ENCODE assay signal across 1 cellular context in genomic region chr1:162561616-162562451, GRCh38.
A peak's percentile ranks its signal among the peaks of the same experiment; 100 is the strongest.
TF ChIP-seq lines count a peak whose summit lies in the region.

TSS of gene UAP1 (plus strand) at chr1:162561722. CDS start at chr1:162566069, 4,347 bp downstream.

TF ChIP-seq in K562, 482 proteins besides CTCF, POLR2A, EP300 and RAD21 (continued from another document and continues in another):
- no peak for TF ChIP-seq CUX1 (CRISPR knock-in tag; IDR thresholded peaks at IDR 0.05)
- no peak for TF ChIP-seq ZNF592 (IDR thresholded peaks at IDR 0.05)
- TF ChIP-seq SRSF7 (optimal IDR thresholded peaks at IDR 0.05; ENCODE audit: low read depth, low read length) = peak; percentile 81
- peak; percentile 53; the same call in 1 of the 2 replicates for TF ChIP-seq ATF6 (CRISPR knock-in tag; IDR thresholded peaks at IDR 0.05)
- TF ChIP-seq ZNF644 (tag; IDR thresholded peaks at IDR 0.05; ENCODE audit: low read depth) = no peak
- peak; percentile 31; the same call in 1 of the 2 replicates for TF ChIP-seq ZNF717 (CRISPR knock-in tag; IDR thresholded peaks at IDR 0.05)
- peak in 2 of 3 experiments; percentile 23 to 73 for TF ChIP-seq YY1 (IDR thresholded peaks at IDR 0.05; ENCODE audit: borderline replicate concordance in 1 of 3, control insufficient read depth in 1 of 3, extremely low read depth in 1 of 3, insufficient read depth in 3 of 3, insufficient read length in 1 of 3, insufficient replicate concordance in 2 of 3, low read depth in 1 of 3, low read length in 2 of 3)
- peak; percentile 86 for TF ChIP-seq POLR2H (tag; IDR thresholded peaks at IDR 0.05; ENCODE audit: low read depth)
- no peak; the same call in 1 of the 2 replicates for TF ChIP-seq ZNF124 (CRISPR knock-in tag; IDR thresholded peaks at IDR 0.05)
- TF ChIP-seq NFIC (IDR thresholded peaks at IDR 0.05) = peak; percentile 59
- peak; percentile 63 for TF ChIP-seq CCNT2 (IDR thresholded peaks at IDR 0.05; ENCODE audit: borderline replicate concordance, extremely low read depth, insufficient read length, low read depth, low read length)
- no peak for TF ChIP-seq MCM3 (IDR thresholded peaks at IDR 0.05)
- 0 out of 2 replicates have a peak, but pooled peaks have one; percentile 53 for TF ChIP-seq KLF13 (tag; IDR thresholded peaks at IDR 0.05; ENCODE audit: borderline replicate concordance, low read depth)
- TF ChIP-seq EGR1 (conservative IDR thresholded peaks at IDR 0.05) = peak; percentile 80
- no peak for TF ChIP-seq ETV6 (IDR thresholded peaks at IDR 0.05; ENCODE audit: borderline replicate concordance in 1 of 2, low read depth in 2 of 2, low read length in 1 of 2)
- TF ChIP-seq ETV6 (CRISPR knock-in tag; IDR thresholded peaks at IDR 0.05; ENCODE audit: borderline replicate concordance) = peak; percentile 91
- TF ChIP-seq MTA2 (IDR thresholded peaks at IDR 0.05; ENCODE audit: low read depth) = peak; percentile 13; the same call in 1 of the 2 replicates
- peak; percentile 95 for TF ChIP-seq RBM22 (IDR thresholded peaks at IDR 0.05; ENCODE audit: low read depth, low read length, poor library complexity, severe bottlenecking)
- TF ChIP-seq BDP1 (IDR thresholded peaks at IDR 0.05; ENCODE audit: insufficient read depth, insufficient read length) = no peak
- TF ChIP-seq BHLHE40 (IDR thresholded peaks at IDR 0.05; ENCODE audit: low read length) = peak; percentile 85
- TF ChIP-seq ZNF311 (CRISPR knock-in tag; IDR thresholded peaks at IDR 0.05) = no peak
- 0 out of 2 replicates have a peak, but pooled peaks have one; percentile 14 for TF ChIP-seq KDM2B (CRISPR knock-in tag; IDR thresholded peaks at IDR 0.05)
- peak; percentile 98 for TF ChIP-seq ARID4B (CRISPR knock-in tag; IDR thresholded peaks at IDR 0.05)
- TF ChIP-seq TARDBP (IDR thresholded peaks at IDR 0.05) = peak; percentile 58; the same call in 1 of the 2 replicates
- peak; percentile 90; the same call in 1 of the 2 replicates for TF ChIP-seq ZNF830 (CRISPR knock-in tag; IDR thresholded peaks at IDR 0.05)
- no peak for TF ChIP-seq HNRNPH1 (optimal IDR thresholded peaks at IDR 0.05; ENCODE audit: low read depth, low read length)
- TF ChIP-seq NCOA4 (IDR thresholded peaks at IDR 0.05; ENCODE audit: partially characterized antibody) = no peak
- TF ChIP-seq RHOXF2B (CRISPR knock-in tag; conservative IDR thresholded peaks at IDR 0.05) = no peak
- TF ChIP-seq POLR2G (IDR thresholded peaks at IDR 0.05; ENCODE audit: low read depth, low read length) = peak; percentile 98
- no peak; the same call in 1 of the 2 replicates for TF ChIP-seq LARP7 (IDR thresholded peaks at IDR 0.05)
- peak; percentile 83 to 100 for TF ChIP-seq NONO (IDR thresholded peaks at IDR 0.05; ENCODE audit: low read depth in 2 of 2, low read length in 1 of 2)
- no peak for TF ChIP-seq RBM17 (IDR thresholded peaks at IDR 0.05; ENCODE audit: borderline replicate concordance, low read depth, low read length)
- peak; percentile 85 for TF ChIP-seq ZNF232 (CRISPR knock-in tag; IDR thresholded peaks at IDR 0.05)
- TF ChIP-seq ZNF143 (CRISPR knock-in tag; IDR thresholded peaks at IDR 0.05) = peak; percentile 47; the same call in 1 of the 2 replicates
- no peak for TF ChIP-seq SMAD1 (IDR thresholded peaks at IDR 0.05; ENCODE audit: low read depth, low read length, partially characterized antibody)
- no peak for TF ChIP-seq CBX3 (IDR thresholded peaks at IDR 0.05; ENCODE audit: borderline replicate concordance in 1 of 2, low read length in 2 of 2)
- no peak for TF ChIP-seq ZHX1 (conservative IDR thresholded peaks at IDR 0.05; ENCODE audit: low read length)
- no peak for TF ChIP-seq HMG20B (CRISPR knock-in tag; IDR thresholded peaks at IDR 0.05)
- no peak for TF ChIP-seq TRIM24 (IDR thresholded peaks at IDR 0.05)
